In genomic region chr12:77097846-77098245, GRCh38 we compare ENCODE assay signal across 10 cellular contexts.
"Had no signal": no experiment of that assay in that cellular context is flagged by ENCODE, and none has a peak within 500 bp of the region (broad histone marks: within the 10 kb centered on the region; RNA-seq: fewer than 3 reads in every experiment).

No MANE protein-coding gene starts in this region.

- H2AFZ ChIP-seq: GM23248 had no signal

- H3K9me3 ChIP-seq: HAP-1 had no signal

- H3K9me3 Mint-ChIP-seq: HFFc6 had no signal

- H3K4me3 ChIP-seq: GM23248, HAP-1 had no signal

- ATAC-seq: HCT116 had no signal

- H3K4me1 ChIP-seq: HAP-1 had no signal

- H3K36me3 ChIP-seq: HAP-1 had no signal

- H3K27ac Mint-ChIP-seq: H9, HFFc6 had no signal

- H3K4me1 Mint-ChIP-seq: H9 had no signal

- H3K4me3 Mint-ChIP-seq: H9, HFFc6 had no signal

- DNase-seq: GM23248, GOT3, H7, H9, HCEC 1CT, HFFc6 had no signal

- H3K27ac ChIP-seq: GM23248 had no signal

- FAIRE-seq: H1, H54 had no signal
